ENCODE assay signal across 7 cellular contexts in the genomic region with DNA sequence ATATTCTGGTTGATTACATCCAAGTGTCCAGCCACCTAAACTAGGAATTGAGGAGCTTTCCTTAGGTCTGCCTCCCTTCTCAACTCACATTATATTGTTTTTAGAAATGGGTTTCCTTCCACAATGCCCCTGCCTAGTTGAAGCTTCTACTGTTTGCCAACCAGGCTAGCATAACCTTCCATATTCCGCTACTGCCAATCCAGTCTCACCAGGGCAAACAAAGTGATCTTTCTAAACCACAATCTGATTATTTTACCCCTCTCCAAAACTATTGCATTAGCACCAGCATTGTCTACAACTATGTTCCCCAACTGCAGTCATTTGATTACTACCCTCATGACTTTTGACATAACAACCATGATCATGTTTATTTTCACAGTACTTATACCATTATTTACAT.
"Had no signal": no experiment of that assay in that cellular context is flagged by ENCODE, and none has a peak within 500 bp of the region (broad histone marks: within the 10 kb centered on the region; RNA-seq: fewer than 3 reads in every experiment).

No MANE protein-coding gene starts in this region.

- FAIRE-seq: HTR-8/SVneo, K562 had no signal

- H3K9ac ChIP-seq: KMS-11 had no signal

- H3K4me3 ChIP-seq: K562 had no signal

- H3K27ac ChIP-seq: HL-60, KMS-11 had no signal

- H3K4me2 ChIP-seq: KMS-11 had no signal

- DNase-seq: IMR-90, KBM-7, KG1 had no signal

- ATAC-seq: K562 had no signal
